In genomic region chr11:27444801-27445215, GRCh38 we compare ENCODE assay signal across 13 cellular contexts. TPM values are rescaled to one million over a fixed set of nuclear protein-coding genes. Genes with fewer than 3 reads are reported as not detected.
DNase-seq lines count a peak whose midpoint lies in the region; ATAC-seq and TF ChIP-seq lines count a peak whose summit lies in the region.
"Had no signal": no experiment of that assay in that cellular context is flagged by ENCODE, and none has a peak within 500 bp of the region (broad histone marks: within the 10 kb centered on the region; RNA-seq: fewer than 3 reads in every experiment).

No MANE protein-coding gene starts in this region.

- peaks cover 32% of the 10 kb centered on the region for H3K4me1 Mint-ChIP-seq in Calu3 (ENCODE audit: low read depth, unreplicated experiment)
- H3K4me1 Mint-ChIP-seq in WTC11: peaks cover 69% of the 10 kb centered on the region
- peaks cover 4% of the 10 kb centered on the region for H3K4me1 Mint-ChIP-seq in endothelial cell (ENCODE audit: unreplicated experiment)

- H3K4me3 Mint-ChIP-seq in Calu3 (ENCODE audit: low read depth, unreplicated experiment): no peak overlapping the region
- peak overlapping the region; percentile 64 for H3K4me3 Mint-ChIP-seq in WTC11
- no peak overlapping the region for H3K4me3 Mint-ChIP-seq in endothelial cell (ENCODE audit: unreplicated experiment)
- H3K4me3 Mint-ChIP-seq: activated T-cell treated with anti-CD3 and anti-CD28 coated beads, Interleukin-2, amount 50 U/mL, for 72 hours; stimulated activated naive CD8-positive, alpha-beta T cell treated with anti-CD3 and anti-CD28 coated beads, Interleukin-15, Interleukin-2, amounts not matched to agents 100 ng/mL and 50 ng/mL, for 24 hours had no signal

- intact Hi-C loops in Calu3 (cut with micrococcal nuclease; ENCODE audit: unreplicated experiment) (no loop called here), sigmoid colon (cut with DNase I) (no loop called here)

- CTCF ChIA-PET in Calu3 (lab: Charles Lee) (interaction anchor here (2.0 kb wide), 1 partner anchor 11 kb away, joined by 8 read pairs; no protein-coding TSS in a partner anchor), WTC11 (lab: Charles Lee) (interaction anchor here (0.9 to 2.7 kb wide), 8 partner anchors 20 to 148 kb away, joined by 3 to 14 read pairs (median 4); partner anchors contain the start of gene LGR4)

- H3K27ac ChIP-seq in sigmoid colon: no peak overlapping the region
- H3K27ac ChIP-seq: breast epithelium had no signal

- BruUV-seq in Calu3 (replicated peaks; lab: Mats Ljungman, UMichigan): no TSS peak

- peak overlapping the region; percentile 22 for H3K27ac Mint-ChIP-seq in Calu3 (ENCODE audit: unreplicated experiment)
- H3K27ac Mint-ChIP-seq in WTC11: peak overlapping the region; percentile 95
- H3K27ac Mint-ChIP-seq in endothelial cell (ENCODE audit: unreplicated experiment): no peak overlapping the region
- H3K27ac Mint-ChIP-seq: activated T-cell treated with anti-CD3 and anti-CD28 coated beads, Interleukin-2, amount 50 U/mL, for 72 hours; stimulated activated naive CD8-positive, alpha-beta T cell treated with anti-CD3 and anti-CD28 coated beads, Interleukin-15, Interleukin-2, amounts not matched to agents 100 ng/mL and 50 ng/mL, for 24 hours had no signal

- no peaks in the 10 kb centered on the region for H3K27me3 ChIP-seq in sigmoid colon
- H3K27me3 ChIP-seq: breast epithelium had no signal

- TF ChIP-seq POLR2A in sigmoid colon (IDR thresholded peaks at IDR 0.05): no peak

- H3K9me3 Mint-ChIP-seq in Calu3 (ENCODE audit: low read depth, unreplicated experiment) (peaks cover 3% of the 10 kb centered on the region), WTC11 (no peaks in the 10 kb centered on the region), endothelial cell (ENCODE audit: unreplicated experiment) (no peaks in the 10 kb centered on the region)
- H3K9me3 Mint-ChIP-seq: activated T-cell treated with anti-CD3 and anti-CD28 coated beads, Interleukin-2, amount 50 U/mL, for 72 hours; stimulated activated naive CD8-positive, alpha-beta T cell treated with anti-CD3 and anti-CD28 coated beads, Interleukin-15, Interleukin-2, amounts not matched to agents 100 ng/mL and 50 ng/mL, for 24 hours had no signal

- 37 to 61% methylated on average over 2 of the region's 2 CpGs for WGBS in sigmoid colon, 2 donors

- H3K4me3 ChIP-seq in sigmoid colon: no peak overlapping the region
- H3K4me3 ChIP-seq: breast epithelium had no signal

- POLR2A ChIA-PET in WTC11 (lab: Charles Lee): interaction anchor here (1.2 to 1.7 kb wide), 3 partner anchors 11 to 82 kb away, joined by 4 to 5 read pairs (median 5); partner anchors contain the start of genes CCDC34 and LGR4

- H3K36me3 ChIP-seq in sigmoid colon: no peaks in the 10 kb centered on the region
- H3K36me3 ChIP-seq: breast epithelium had no signal

- H3K27me3 Mint-ChIP-seq in Calu3 (ENCODE audit: unreplicated experiment) (no peaks in the 10 kb centered on the region), WTC11 (ENCODE audit: low read depth) (no peaks in the 10 kb centered on the region), endothelial cell (ENCODE audit: unreplicated experiment) (peaks cover 1% of the 10 kb centered on the region)

- H3K9me3 ChIP-seq in sigmoid colon: no peaks in the 10 kb centered on the region
- H3K9me3 ChIP-seq: breast epithelium had no signal

- peaks cover 0 to 20% (median 13%) of the 10 kb centered on the region in 4 donors for H3K4me1 ChIP-seq in sigmoid colon
- H3K4me1 ChIP-seq: breast epithelium had no signal

- TF ChIP-seq CTCF in Calu3 (IDR thresholded peaks at IDR 0.05; ENCODE audit: unreplicated experiment): no peak
- TF ChIP-seq CTCF in WTC11 (IDR thresholded peaks at IDR 0.05): no peak
- no peak for TF ChIP-seq CTCF in sigmoid colon (IDR thresholded peaks at IDR 0.05)
- TF ChIP-seq CTCF in endothelial cell (IDR thresholded peaks at IDR 0.05; ENCODE audit: unreplicated experiment): no peak

- no peak for TF ChIP-seq EP300 in sigmoid colon (IDR thresholded peaks at IDR 0.05)

- peak; percentile 92 for ATAC-seq in WTC11
- peak; percentile 18 for ATAC-seq in left lobe of liver
- no peak for ATAC-seq in GM19035 (IDR thresholded peaks at IDR 0.05; ENCODE audit: unreplicated experiment)
- ATAC-seq: activated T-cell treated with anti-CD3 and anti-CD28 coated beads, Interleukin-2, amount 50 U/mL, for 72 hours had no signal

- peaks cover 5% of the 10 kb centered on the region for H3K36me3 Mint-ChIP-seq in Calu3 (ENCODE audit: insufficient read depth, unreplicated experiment)
- H3K36me3 Mint-ChIP-seq in WTC11: peaks cover 10% of the 10 kb centered on the region
- no peaks in the 10 kb centered on the region for H3K36me3 Mint-ChIP-seq in endothelial cell (ENCODE audit: low read depth, unreplicated experiment)

- DNase-seq in Calu3 (no peak), NCI-H146 (lab: John Stamatoyannopoulos, UW) (peak; percentile 95), WTC11 (ENCODE audit: low spot score) (peak; percentile 57), left lobe of liver (ENCODE audit: low spot score) (no peak), sigmoid colon (no peak), HUDEP-2 (lab: John Stamatoyannopoulos, UW; ENCODE audit: unreplicated experiment in 76 of 76) (no peak), endothelial cell (ENCODE audit: low spot score) (no peak)
- DNase-seq: activated T-cell treated with anti-CD3 and anti-CD28 coated beads, Interleukin-2, amount 50 U/mL, for 72 hours; occipital lobe; stimulated activated CD4-positive, alpha-beta T cell treated with anti-CD3 and anti-CD28 coated beads, Interleukin-4, amount 100 ng/mL, for 1 hour had no signal

TF ChIP-seq in WTC11, 78 proteins besides CTCF, POLR2A, EP300 and RAD21:
- TF ChIP-seq TEAD1 (CRISPR knock-in tag; IDR thresholded peaks at IDR 0.05): peak; percentile 38; the same call in 1 of the 2 replicates
- 0 out of 2 replicates have a peak, but pooled peaks have one; percentile 27 for TF ChIP-seq ZBTB21 (CRISPR knock-in tag; IDR thresholded peaks at IDR 0.05; ENCODE audit: borderline replicate concordance)
- TF ChIP-seq ZNF138 (CRISPR knock-in tag; conservative IDR thresholded peaks at IDR 0.05): no peak
- TF ChIP-seq SP1 (CRISPR knock-in tag; conservative IDR thresholded peaks at IDR 0.05): peak; percentile 23; the same call in 1 of the 2 replicates
- TF ChIP-seq AR (CRISPR knock-in tag; IDR thresholded peaks at IDR 0.05): no peak
- TF ChIP-seq ELF4 (CRISPR knock-in tag; IDR thresholded peaks at IDR 0.05; ENCODE audit: low read depth): no peak
- 0 out of 2 replicates have a peak, but pooled peaks have one; percentile 14 for TF ChIP-seq ETV6 (CRISPR knock-in tag; IDR thresholded peaks at IDR 0.05)
- no peak for TF ChIP-seq FOXK1 (CRISPR knock-in tag; IDR thresholded peaks at IDR 0.05)
- TF ChIP-seq FOXJ3 (CRISPR knock-in tag; IDR thresholded peaks at IDR 0.05; ENCODE audit: borderline replicate concordance): no peak
- TF ChIP-seq ZNF416 (CRISPR knock-in tag; IDR thresholded peaks at IDR 0.05): no peak
- no peak for TF ChIP-seq ZSCAN18 (CRISPR knock-in tag; IDR thresholded peaks at IDR 0.05)
- no peak for TF ChIP-seq JAZF1 (CRISPR knock-in tag; IDR thresholded peaks at IDR 0.05)
- no peak for TF ChIP-seq ZNF263 (CRISPR knock-in tag; IDR thresholded peaks at IDR 0.05; ENCODE audit: low read depth)

RNA-seq across cellular contexts. Expression of gene LGR4, which starts 27.8 kb away (rescaled TPM):
- total RNA-seq in Calu3 (2022) (50.0 and 51.4 TPM in 2 replicates), WTC11 (2021) (47.8 to 53.8 TPM (median 51.1 TPM) in 3 replicates), left lobe of liver (50.8 TPM), sigmoid colon (10 to 100 TPM; 29.9 to 44.3 (median 38.6) TPM), endothelial cell (ENCODE audit: unreplicated experiment) (10.8 TPM)
- 10 to 100 TPM; 11.3 to 23.5 (median 12.6) TPM for polyA plus RNA-seq in sigmoid colon

Comparison
In these comparisons a context has a peak if more than half of its experiments do, and no peak if none do; other contexts are left out.
1. DNase-seq: peak in NCI-H146 (single experiment) and WTC11 (single experiment); none in Calu3 (single experiment), left lobe of liver (single experiment), sigmoid colon (single experiment), HUDEP-2 (0 of 76) and endothelial cell (single experiment).